In the genomic region with DNA sequence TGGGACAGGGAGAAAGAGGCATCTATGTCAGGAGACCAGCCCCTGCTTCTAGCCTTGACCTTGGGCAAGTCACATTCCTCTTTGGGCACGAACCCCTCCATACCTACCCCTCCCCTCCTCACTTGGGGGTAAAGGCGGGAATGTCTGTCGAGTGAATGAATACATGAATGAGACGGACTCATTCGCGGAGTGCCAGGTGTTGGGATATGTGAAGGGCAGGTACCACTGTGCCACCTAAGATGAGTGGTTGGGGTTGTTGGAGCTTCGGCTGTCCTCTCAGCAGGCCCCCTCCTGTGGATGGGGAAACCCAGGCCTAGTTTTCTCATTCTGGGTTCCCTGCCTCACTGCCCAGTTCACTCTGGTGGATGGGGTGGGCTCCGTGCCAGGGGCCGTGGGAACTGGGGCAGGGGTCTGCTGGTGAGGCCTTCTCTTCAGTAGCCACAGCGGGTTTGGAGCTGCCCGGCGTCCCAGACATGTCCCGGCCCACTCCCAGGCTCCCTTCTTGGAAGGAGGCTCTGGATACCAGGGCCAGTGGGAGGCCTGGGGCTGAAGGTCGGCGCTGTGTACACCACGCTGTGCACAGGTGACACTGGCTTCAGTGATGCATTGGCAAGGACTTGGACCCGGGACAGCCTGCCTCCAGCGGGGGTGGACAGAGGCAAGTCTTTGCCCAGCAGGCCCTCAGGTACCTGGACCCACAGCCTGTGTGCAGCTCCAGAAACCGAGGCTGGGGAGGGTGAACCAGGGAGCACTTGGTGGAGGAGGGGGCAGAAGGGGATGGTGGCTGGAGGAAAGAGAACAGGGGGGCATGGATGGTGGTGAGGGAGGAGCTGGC, we compare ENCODE assay signal across 20 cellular contexts. TPM values are rescaled to one million over a fixed set of nuclear protein-coding genes. Genes with fewer than 3 reads are reported as not detected.
DNase-seq lines count a peak whose midpoint lies in the region; ATAC-seq, FAIRE-seq and TF ChIP-seq lines count a peak whose summit lies in the region.
"Had no signal": no experiment of that assay in that cellular context is flagged by ENCODE, and none has a peak within 500 bp of the region (broad histone marks: within the 10 kb centered on the region; RNA-seq: fewer than 3 reads in every experiment).

No MANE protein-coding gene starts in this region.

- H3K36me3 Mint-ChIP-seq in activated T-helper 17 cell treated with anti-CD3 and anti-CD28 coated beads, Interleukin-2, amount 50 U/mL, for 72 hours (ENCODE audit: low read depth) = no peaks in the 10 kb centered on the region
- H3K36me3 Mint-ChIP-seq: activated naive CD8-positive, alpha-beta T cell treated with anti-CD3 and anti-CD28 coated beads, Interleukin-2, amount 10 ng/mL, durations not matched to agents 7 days and 5 days had no signal

- H3K27me3 ChIP-seq in left ventricle myocardium inferior (ENCODE audit: low read depth) = no peaks in the 10 kb centered on the region
- H3K27me3 ChIP-seq in HepG2 (ENCODE audit: control insufficient read depth in 1 of 2, insufficient read depth in 2 of 2, low read length in 2 of 2) = peaks cover 0 to 46% of the 10 kb centered on the region in 2 experiments; a peak in 3 of 5 replicates
- peaks cover 11 to 29% (median 11%) of the 10 kb centered on the region in 3 donors for H3K27me3 ChIP-seq in skeletal muscle tissue (ENCODE audit: control insufficient read depth in 3 of 3, insufficient read depth in 3 of 3, low read length in 3 of 3)

- intact Hi-C loops in left ventricle myocardium inferior (cut with micrococcal nuclease) (no loop called here), Right ventricle myocardium superior (cut with DNase I) (no loop called here), HepG2 (cut with micrococcal nuclease; ENCODE audit: unreplicated experiment) (no loop called here)

- H3K9ac ChIP-seq in HepG2 (ENCODE audit: insufficient read depth, low read depth, low read length) (no peak overlapping the region), skeletal muscle tissue (ENCODE audit: low read depth in 1 of 3, low read length in 3 of 3) (peak overlapping the region in 1 of 3 donors; percentile 33)
- H3K9ac ChIP-seq: SK-N-SH had no signal

- H3K4me2 ChIP-seq in HepG2 (ENCODE audit: low read depth, low read length) = peak overlapping the region; percentile 21; the same call in 1 of the 2 replicates
- H3K4me2 ChIP-seq: SK-N-SH had no signal

- no peak for FAIRE-seq in HepG2 (lab: Jason Lieb, UNC)

- H3K9me3 ChIP-seq in left ventricle myocardium inferior (replicated peaks) = no peaks in the 10 kb centered on the region
- no peaks in the 10 kb centered on the region for H3K9me3 ChIP-seq in HepG2 (ENCODE audit: low read length)
- no peaks in the 10 kb centered on the region for H3K9me3 ChIP-seq in skeletal muscle tissue (ENCODE audit: control insufficient read depth in 3 of 3, low read length in 3 of 3)
- H3K9me3 ChIP-seq: SK-N-SH had no signal

- H3K27me3 Mint-ChIP-seq in activated T-helper 17 cell treated with anti-CD3 and anti-CD28 coated beads, Interleukin-2, amount 50 U/mL, for 72 hours = no peaks in the 10 kb centered on the region

- H3K79me2 ChIP-seq in HepG2 (ENCODE audit: insufficient read depth, low read length) = no peaks in the 10 kb centered on the region

- no peak overlapping the region for H2AFZ ChIP-seq in HepG2 (ENCODE audit: low read length)

- TF ChIP-seq CTCF in left ventricle myocardium inferior (IDR thresholded peaks at IDR 0.05; ENCODE audit: borderline replicate concordance) (no peak), HepG2 (CRISPR knock-in tag; IDR thresholded peaks at IDR 0.05) (no peak)

- no peak for TF ChIP-seq POLR2A in HepG2 (IDR thresholded peaks at IDR 0.05; ENCODE audit: insufficient read depth in 1 of 2, low read depth in 2 of 2, low read length in 2 of 2)

- no peak for TF ChIP-seq RAD21 in HepG2 (CRISPR knock-in tag; IDR thresholded peaks at IDR 0.05)

- H3K27ac ChIP-seq in left ventricle myocardium inferior (replicated peaks) (peak overlapping the region; percentile 96), HepG2 (ENCODE audit: extremely low read length, insufficient read depth, low read length) (no peak overlapping the region), skeletal muscle tissue (ENCODE audit: low read depth, low read length) (peak overlapping the region; percentile 77)

- no peak overlapping the region for H3K27ac Mint-ChIP-seq in activated T-helper 17 cell treated with anti-CD3 and anti-CD28 coated beads, Interleukin-2, amount 50 U/mL, for 72 hours
- H3K27ac Mint-ChIP-seq: activated naive CD8-positive, alpha-beta T cell treated with anti-CD3 and anti-CD28 coated beads, Interleukin-2, amount 10 ng/mL, durations not matched to agents 7 days and 5 days; activated T-cell treated with anti-CD3 and anti-CD28 coated beads, Interleukin-2, amount 50 U/mL, for 72 hours; stimulated activated naive CD8-positive, alpha-beta T cell treated with anti-CD3 and anti-CD28 coated beads, Interleukin-15, amount 100 ng/mL, for 72 hours had no signal

- no TSS peak for BruUV-seq in HepG2 (replicated peaks; lab: Mats Ljungman, UMichigan)

- no peaks in the 10 kb centered on the region for H3K36me3 ChIP-seq in left ventricle myocardium inferior
- no peaks in the 10 kb centered on the region for H3K36me3 ChIP-seq in HepG2 (replicated peaks in 1 of 2; ENCODE audit: control insufficient read depth in 1 of 2, insufficient read depth in 2 of 2, low read length in 2 of 2)
- H3K36me3 ChIP-seq in skeletal muscle tissue (ENCODE audit: control insufficient read depth in 3 of 3, insufficient read depth in 3 of 3, low read length in 3 of 3) = no peaks in the 10 kb centered on the region

- H3K4me1 ChIP-seq in left ventricle myocardium inferior (peaks cover 100% of the 10 kb centered on the region), HepG2 (ENCODE audit: insufficient read depth, low read length) (peaks cover 84% of the 10 kb centered on the region), skeletal muscle tissue (ENCODE audit: control insufficient read depth in 3 of 3, insufficient read depth in 3 of 3, low read length in 3 of 3) (peaks cover 53 to 68% (median 59%) of the 10 kb centered on the region in 3 donors)

- H4K20me1 ChIP-seq in HepG2 (ENCODE audit: insufficient read depth, low read length) = no peaks in the 10 kb centered on the region

- H3K4me3 ChIP-seq in left ventricle myocardium inferior = peak overlapping the region; percentile 88
- H3K4me3 ChIP-seq in HepG2 (replicated peaks in 1 of 3; ENCODE audit: insufficient read depth in 1 of 3, low read depth in 2 of 3, low read length in 3 of 3) = peak overlapping the region in 1 of 3 experiments; percentile 5; a peak in 1 of 6 replicates
- H3K4me3 ChIP-seq in skeletal muscle tissue (ENCODE audit: low read length in 3 of 3) = no peak overlapping the region

- H3K4me1 Mint-ChIP-seq in activated T-helper 17 cell treated with anti-CD3 and anti-CD28 coated beads, Interleukin-2, amount 50 U/mL, for 72 hours = no peaks in the 10 kb centered on the region

- no peak overlapping the region for H3K4me3 Mint-ChIP-seq in activated T-helper 17 cell treated with anti-CD3 and anti-CD28 coated beads, Interleukin-2, amount 50 U/mL, for 72 hours
- H3K4me3 Mint-ChIP-seq: activated naive CD8-positive, alpha-beta T cell treated with anti-CD3 and anti-CD28 coated beads, Interleukin-2, amount 10 ng/mL, durations not matched to agents 7 days and 5 days; activated T-cell treated with anti-CD3 and anti-CD28 coated beads, Interleukin-2, amount 50 U/mL, for 72 hours; neural crest cell; stimulated activated naive CD8-positive, alpha-beta T cell treated with anti-CD3 and anti-CD28 coated beads, Interleukin-15, amount 100 ng/mL, for 72 hours had no signal

- no peak for DNase-seq in left ventricle myocardium inferior
- DNase-seq in Right ventricle myocardium superior = no peak
- no peak for DNase-seq in HepG2 (ENCODE audit: low spot score)
- DNase-seq in epidermal melanocyte (ENCODE audit: insufficient read length, low spot score) = no peak
- DNase-seq in DMS79 (lab: John Stamatoyannopoulos, UW) = no peak
- no peak for DNase-seq in mucosa of gallbladder (ENCODE audit: low spot score)
- DNase-seq: ACHN; activated CD8-positive, alpha-beta memory T cell treated with anti-CD3 and anti-CD28 coated beads for 24 hours; activated naive CD8-positive, alpha-beta T cell treated with anti-CD3 and anti-CD28 coated beads, Interleukin-2, amount 10 ng/mL, durations not matched to agents 7 days and 5 days; activated T-cell treated with anti-CD3 and anti-CD28 coated beads, Interleukin-2, amount 50 U/mL, for 72 hours; DMS53; NCI-H1436; NCI-H774; stimulated activated naive CD8-positive, alpha-beta T cell treated with anti-CD3 and anti-CD28 coated beads, Interleukin-15, amount 100 ng/mL, for 72 hours; T-helper 9 cell had no signal

- POLR2A ChIA-PET in HepG2 (lab: Yijun Ruan, JAX) = no interaction called here

- H3K9me3 Mint-ChIP-seq in activated T-helper 17 cell treated with anti-CD3 and anti-CD28 coated beads, Interleukin-2, amount 50 U/mL, for 72 hours = no peaks in the 10 kb centered on the region
- H3K9me3 Mint-ChIP-seq: activated naive CD8-positive, alpha-beta T cell treated with anti-CD3 and anti-CD28 coated beads, Interleukin-2, amount 10 ng/mL, durations not matched to agents 7 days and 5 days; activated T-cell treated with anti-CD3 and anti-CD28 coated beads, Interleukin-2, amount 50 U/mL, for 72 hours; neural crest cell; stimulated activated naive CD8-positive, alpha-beta T cell treated with anti-CD3 and anti-CD28 coated beads, Interleukin-15, amount 100 ng/mL, for 72 hours had no signal

- WGBS in HepG2 (ENCODE audit: low lambda C conversion rate) = 32% methylated on average over 13 of the region's 19 CpGs

- CTCF ChIA-PET in HepG2 (lab: Yijun Ruan, JAX; ENCODE audit: low intra/inter-chr PET ratio, low total read pairs) = no interaction called here

- ATAC-seq in Right ventricle myocardium superior (ENCODE audit: poor library complexity) (no peak), HepG2 (peak; percentile 10; the same call in 2 of the 3 replicates)
- no peak for ATAC-seq in activated T-helper 17 cell treated with anti-CD3 and anti-CD28 coated beads, Interleukin-2, amount 50 U/mL, for 72 hours (replicated peaks)
- ATAC-seq: activated T-cell treated with anti-CD3 and anti-CD28 coated beads, Interleukin-2, amount 50 U/mL, for 72 hours; esophagus mucosa; stimulated activated naive CD8-positive, alpha-beta T cell treated with anti-CD3 and anti-CD28 coated beads, Interleukin-15, amount 100 ng/mL, for 72 hours had no signal

- TF ChIP-seq EP300 in HepG2 (IDR thresholded peaks at IDR 0.05; ENCODE audit: low read depth in 2 of 2, low read length in 2 of 2) (no peak), HepG2 (CRISPR knock-in tag; IDR thresholded peaks at IDR 0.05; ENCODE audit: borderline replicate concordance) (no peak)

- in situ Hi-C loops in HepG2 (cut with HindIII; ENCODE audit: extremely low pct_ligation_motif_present, low pct_unique_long_range_greater_than_20kb) = loop anchor here (5.0 to 10.0 kb wide), 2 partner anchors 47 to 114 kb away; a partner anchor contains a TSS

RNA-seq across cellular contexts. Expression of a gene that starts 5.6 kb away (rescaled TPM):
- total RNA-seq in left ventricle myocardium inferior (17.2 TPM), Right ventricle myocardium superior (14.6 TPM), HepG2 (2016; rRNA removed; fragmentation: Illumina TruSeq; extraction: Trizol) (0.24 and 0.29 TPM in 2 replicates), skeletal muscle tissue (4.2 TPM), mucosa of gallbladder (22.2 TPM)
- total RNA-seq in HepG2 (2016; cell fraction: cytosol; rRNA removed; fragmentation: Illumina TruSeq; extraction: Trizol; ENCODE audit: low read depth) = 1.0 and 1.1 TPM in 2 replicates
- 0.18 and 0.30 TPM in 2 replicates for total RNA-seq in HepG2 (2016; cell fraction: insoluble cytoplasmic fraction; rRNA removed; fragmentation: Illumina TruSeq; extraction: Trizol)
- total RNA-seq in HepG2 (2016; cell fraction: membrane; rRNA removed; fragmentation: Illumina TruSeq; extraction: Trizol) = 0.59 and 0.65 TPM in 2 replicates
- 0.34 and 0.63 TPM in 2 replicates for total RNA-seq in HepG2 (2016; cell fraction: nucleus; rRNA removed; fragmentation: Illumina TruSeq; extraction: Trizol)
- 0.28 and 0.39 TPM in 2 replicates for polyA plus RNA-seq in HepG2 (2011; rRNA removed)
- polyA plus RNA-seq in HepG2 (2011; cell fraction: cytosol; rRNA removed) = 0.17 and 0.18 TPM in 2 replicates
- polyA plus RNA-seq in HepG2 (2011; cell fraction: nucleus; rRNA removed) = 1.1 and 1.3 TPM in 2 replicates
- polyA plus RNA-seq in HepG2 (2012) = 0.91 and 2.0 TPM in 2 replicates
- 0.27 and 0.43 TPM in 2 replicates for polyA plus RNA-seq in HepG2 (2016; cell fraction: cytosol; fragmentation: Illumina TruSeq; extraction: Trizol; ENCODE audit: low read depth)
- polyA plus RNA-seq in HepG2 (2016; cell fraction: insoluble cytoplasmic fraction; fragmentation: Illumina TruSeq; extraction: Trizol; ENCODE audit: low read depth) = 0.70 and 0.86 TPM in 2 replicates
- polyA plus RNA-seq in HepG2 (2016; cell fraction: membrane; fragmentation: Illumina TruSeq; extraction: Trizol; ENCODE audit: low read depth) = 1.3 and 1.4 TPM in 2 replicates
- polyA plus RNA-seq in HepG2 (2016; cell fraction: nucleus; fragmentation: Illumina TruSeq; extraction: Trizol; ENCODE audit: insufficient read depth, low read depth) = 1.6 and 1.8 TPM in 2 replicates
- polyA minus RNA-seq in HepG2 (2011; rRNA and poly(A)+ RNA removed; ENCODE audit: low replicate concordance) = 0.44 and 3.2 TPM in 2 replicates
- 0.18 and 0.99 TPM in 2 replicates for polyA minus RNA-seq in HepG2 (2011; cell fraction: cytosol; rRNA and poly(A)+ RNA removed)
- polyA minus RNA-seq in HepG2 (2011; cell fraction: nucleus; rRNA and poly(A)+ RNA removed) = 0.25 and 0.52 TPM in 2 replicates
- total RNA-seq in activated T-helper 17 cell treated with anti-CD3 and anti-CD28 coated beads, Interleukin-2, amount 50 U/mL, for 72 hours = 1 to 10 TPM in 1 of 2 donors, under 1 TPM in 1; 0.37 to 1.6 TPM

RNA-seq across cellular contexts. Expression of a gene that starts 29.6 kb away (rescaled TPM):
- total RNA-seq in left ventricle myocardium inferior (67.3 TPM), Right ventricle myocardium superior (74.0 TPM), HepG2 (2016; rRNA removed; fragmentation: Illumina TruSeq; extraction: Trizol) (39.5 and 51.8 TPM in 2 replicates), skeletal muscle tissue (32.9 TPM), mucosa of gallbladder (27.5 TPM)
- total RNA-seq in HepG2 (2016; cell fraction: cytosol; rRNA removed; fragmentation: Illumina TruSeq; extraction: Trizol; ENCODE audit: low read depth) = 62.7 and 78.9 TPM in 2 replicates
- 44.0 and 55.1 TPM in 2 replicates for total RNA-seq in HepG2 (2016; cell fraction: insoluble cytoplasmic fraction; rRNA removed; fragmentation: Illumina TruSeq; extraction: Trizol)
- 48.0 and 59.1 TPM in 2 replicates for total RNA-seq in HepG2 (2016; cell fraction: membrane; rRNA removed; fragmentation: Illumina TruSeq; extraction: Trizol)
- 21.8 and 30.9 TPM in 2 replicates for total RNA-seq in HepG2 (2016; cell fraction: nucleus; rRNA removed; fragmentation: Illumina TruSeq; extraction: Trizol)
- polyA plus RNA-seq in HepG2 (2011; rRNA removed) = 51.5 and 64.5 TPM in 2 replicates
- 79.1 and 106 TPM in 2 replicates for polyA plus RNA-seq in HepG2 (2011; cell fraction: cytosol; rRNA removed)
- 59.7 and 63.8 TPM in 2 replicates for polyA plus RNA-seq in HepG2 (2011; cell fraction: nucleus; rRNA removed)
- 28.9 and 43.2 TPM in 2 replicates for polyA plus RNA-seq in HepG2 (2012)
- 51.5 and 69.1 TPM in 2 replicates for polyA plus RNA-seq in HepG2 (2016; cell fraction: cytosol; fragmentation: Illumina TruSeq; extraction: Trizol; ENCODE audit: low read depth)
- polyA plus RNA-seq in HepG2 (2016; cell fraction: insoluble cytoplasmic fraction; fragmentation: Illumina TruSeq; extraction: Trizol; ENCODE audit: low read depth) = 31.2 and 31.7 TPM in 2 replicates
- 35.5 and 47.0 TPM in 2 replicates for polyA plus RNA-seq in HepG2 (2016; cell fraction: membrane; fragmentation: Illumina TruSeq; extraction: Trizol; ENCODE audit: low read depth)
- 70.3 and 85.7 TPM in 2 replicates for polyA plus RNA-seq in HepG2 (2016; cell fraction: nucleus; fragmentation: Illumina TruSeq; extraction: Trizol; ENCODE audit: insufficient read depth, low read depth)
- 22.9 and 24.5 TPM in 2 replicates for polyA minus RNA-seq in HepG2 (2011; rRNA and poly(A)+ RNA removed; ENCODE audit: low replicate concordance)
- 13.2 and 17.4 TPM in 2 replicates for polyA minus RNA-seq in HepG2 (2011; cell fraction: cytosol; rRNA and poly(A)+ RNA removed)
- 12.3 and 12.9 TPM in 2 replicates for polyA minus RNA-seq in HepG2 (2011; cell fraction: nucleus; rRNA and poly(A)+ RNA removed)
- 10 to 100 TPM; 40.4 to 74.7 TPM for total RNA-seq in activated T-helper 17 cell treated with anti-CD3 and anti-CD28 coated beads, Interleukin-2, amount 50 U/mL, for 72 hours

RNA-seq across cellular contexts. Expression of a gene that starts 48.7 kb away (rescaled TPM):
- total RNA-seq in left ventricle myocardium inferior (2.6 TPM), Right ventricle myocardium superior (4.0 TPM), HepG2 (2016; rRNA removed; fragmentation: Illumina TruSeq; extraction: Trizol) (10.4 and 12.2 TPM in 2 replicates), skeletal muscle tissue (5.2 TPM), mucosa of gallbladder (12.1 TPM)
- 22.0 and 26.0 TPM in 2 replicates for total RNA-seq in HepG2 (2016; cell fraction: cytosol; rRNA removed; fragmentation: Illumina TruSeq; extraction: Trizol; ENCODE audit: low read depth)
- 8.6 and 13.4 TPM in 2 replicates for total RNA-seq in HepG2 (2016; cell fraction: insoluble cytoplasmic fraction; rRNA removed; fragmentation: Illumina TruSeq; extraction: Trizol)
- total RNA-seq in HepG2 (2016; cell fraction: membrane; rRNA removed; fragmentation: Illumina TruSeq; extraction: Trizol) = 16.4 and 17.5 TPM in 2 replicates
- total RNA-seq in HepG2 (2016; cell fraction: nucleus; rRNA removed; fragmentation: Illumina TruSeq; extraction: Trizol) = 6.4 and 7.5 TPM in 2 replicates
- 13.0 and 15.6 TPM in 2 replicates for polyA plus RNA-seq in HepG2 (2011; rRNA removed)
- 4.7 and 8.9 TPM in 2 replicates for polyA plus RNA-seq in HepG2 (2011; cell fraction: cytosol; rRNA removed)
- 12.3 and 16.1 TPM in 2 replicates for polyA plus RNA-seq in HepG2 (2011; cell fraction: nucleus; rRNA removed)
- polyA plus RNA-seq in HepG2 (2012) = 9.9 and 12.9 TPM in 2 replicates
- 4.9 and 5.3 TPM in 2 replicates for polyA plus RNA-seq in HepG2 (2016; cell fraction: cytosol; fragmentation: Illumina TruSeq; extraction: Trizol; ENCODE audit: low read depth)
- polyA plus RNA-seq in HepG2 (2016; cell fraction: insoluble cytoplasmic fraction; fragmentation: Illumina TruSeq; extraction: Trizol; ENCODE audit: low read depth) = 13.4 and 17.4 TPM in 2 replicates
- polyA plus RNA-seq in HepG2 (2016; cell fraction: membrane; fragmentation: Illumina TruSeq; extraction: Trizol; ENCODE audit: low read depth) = 7.5 and 7.9 TPM in 2 replicates
- polyA plus RNA-seq in HepG2 (2016; cell fraction: nucleus; fragmentation: Illumina TruSeq; extraction: Trizol; ENCODE audit: insufficient read depth, low read depth) = 20.3 and 24.4 TPM in 2 replicates
- polyA minus RNA-seq in HepG2 (2011; rRNA and poly(A)+ RNA removed; ENCODE audit: low replicate concordance) = 36.2 and 88.6 TPM in 2 replicates
- polyA minus RNA-seq in HepG2 (2011; cell fraction: cytosol; rRNA and poly(A)+ RNA removed) = 18.4 and 24.2 TPM in 2 replicates
- polyA minus RNA-seq in HepG2 (2011; cell fraction: nucleus; rRNA and poly(A)+ RNA removed) = 6.2 and 8.5 TPM in 2 replicates
- total RNA-seq in activated T-helper 17 cell treated with anti-CD3 and anti-CD28 coated beads, Interleukin-2, amount 50 U/mL, for 72 hours = 10 to 100 TPM; 14.5 to 27.2 TPM

RNA-seq across cellular contexts. Expression of a gene that starts 50.1 kb away (rescaled TPM):
- total RNA-seq in left ventricle myocardium inferior = 5.5 TPM
- total RNA-seq in Right ventricle myocardium superior = 5.7 TPM
- 6.9 and 18.2 TPM in 2 replicates for total RNA-seq in HepG2 (2016; rRNA removed; fragmentation: Illumina TruSeq; extraction: Trizol)
- 2.8 and 3.3 TPM in 2 replicates for total RNA-seq in HepG2 (2016; cell fraction: cytosol; rRNA removed; fragmentation: Illumina TruSeq; extraction: Trizol; ENCODE audit: low read depth)
- total RNA-seq in HepG2 (2016; cell fraction: insoluble cytoplasmic fraction; rRNA removed; fragmentation: Illumina TruSeq; extraction: Trizol) = 5.9 and 17.8 TPM in 2 replicates
- total RNA-seq in HepG2 (2016; cell fraction: membrane; rRNA removed; fragmentation: Illumina TruSeq; extraction: Trizol) = 5.8 and 6.6 TPM in 2 replicates
- 22.5 and 25.6 TPM in 2 replicates for total RNA-seq in HepG2 (2016; cell fraction: nucleus; rRNA removed; fragmentation: Illumina TruSeq; extraction: Trizol)
- 8.4 and 15.5 TPM in 2 replicates for polyA plus RNA-seq in HepG2 (2011; rRNA removed)
- polyA plus RNA-seq in HepG2 (2011; cell fraction: cytosol; rRNA removed) = 9.0 and 15.7 TPM in 2 replicates
- polyA plus RNA-seq in HepG2 (2011; cell fraction: nucleus; rRNA removed) = 47.1 and 58.1 TPM in 2 replicates
- 9.8 and 16.9 TPM in 2 replicates for polyA plus RNA-seq in HepG2 (2012)
- polyA plus RNA-seq in HepG2 (2016; cell fraction: cytosol; fragmentation: Illumina TruSeq; extraction: Trizol; ENCODE audit: low read depth) = 2.3 and 2.6 TPM in 2 replicates
- polyA plus RNA-seq in HepG2 (2016; cell fraction: insoluble cytoplasmic fraction; fragmentation: Illumina TruSeq; extraction: Trizol; ENCODE audit: low read depth) = 7.7 and 10.2 TPM in 2 replicates
- polyA plus RNA-seq in HepG2 (2016; cell fraction: membrane; fragmentation: Illumina TruSeq; extraction: Trizol; ENCODE audit: low read depth) = 3.1 and 4.1 TPM in 2 replicates
- polyA plus RNA-seq in HepG2 (2016; cell fraction: nucleus; fragmentation: Illumina TruSeq; extraction: Trizol; ENCODE audit: insufficient read depth, low read depth) = 40.8 and 43.4 TPM in 2 replicates
- polyA minus RNA-seq in HepG2 (2011; rRNA and poly(A)+ RNA removed; ENCODE audit: low replicate concordance) = 1.2 and 47.2 TPM in 2 replicates
- 18.8 and 21.5 TPM in 2 replicates for polyA minus RNA-seq in HepG2 (2011; cell fraction: cytosol; rRNA and poly(A)+ RNA removed)
- polyA minus RNA-seq in HepG2 (2011; cell fraction: nucleus; rRNA and poly(A)+ RNA removed) = 32.1 and 35.9 TPM in 2 replicates
- 13.0 TPM for total RNA-seq in skeletal muscle tissue
- total RNA-seq in mucosa of gallbladder = 31.5 TPM
- under 1 TPM; 0.11 to 0.29 TPM for total RNA-seq in activated T-helper 17 cell treated with anti-CD3 and anti-CD28 coated beads, Interleukin-2, amount 50 U/mL, for 72 hours
- total RNA-seq: activated T-cell treated with anti-CD3 and anti-CD28 coated beads, Interleukin-2, amount 50 U/mL, for 72 hours had no signal
